ENCODE assay signal across 9 cellular contexts in the genomic region with DNA sequence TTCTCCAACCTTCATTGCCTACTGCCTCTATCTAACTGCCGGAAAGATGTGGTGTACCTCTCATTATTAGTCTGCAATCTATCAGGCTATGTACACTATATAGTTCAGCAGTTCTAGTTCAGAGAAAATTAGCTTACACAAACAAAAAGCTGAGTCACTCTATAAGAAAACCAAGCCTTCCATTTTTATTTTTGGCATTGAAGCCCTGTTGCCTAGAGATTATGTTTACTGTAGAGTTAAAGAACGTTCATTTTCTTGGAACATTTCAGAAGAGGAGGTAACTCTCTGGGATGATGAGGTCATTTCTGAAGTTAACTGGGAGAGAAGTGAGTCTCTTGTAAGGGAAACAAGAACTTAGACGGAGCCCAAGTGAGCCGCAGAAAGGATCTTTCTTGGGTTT.
A peak's percentile ranks its signal among the peaks of the same experiment; 100 is the strongest.
DNase-seq lines count a peak whose midpoint lies in the region; ATAC-seq and TF ChIP-seq lines count a peak whose summit lies in the region.
"Had no signal": no experiment of that assay in that cellular context is flagged by ENCODE, and none has a peak within 500 bp of the region (broad histone marks: within the 10 kb centered on the region; RNA-seq: fewer than 3 reads in every experiment).

No MANE protein-coding gene starts in this region.

- no peaks in the 10 kb centered on the region for H3K9me3 ChIP-seq in mucosa of rectum (ENCODE audit: control insufficient read depth in 2 of 2, low read length in 2 of 2)

- no peaks in the 10 kb centered on the region for H3K9me3 Mint-ChIP-seq in chondrocyte (ENCODE audit: low read depth)
- no peaks in the 10 kb centered on the region for H3K9me3 Mint-ChIP-seq in activated CD4-positive, alpha-beta T cell treated with anti-CD3 and anti-CD28 coated beads, Interleukin-2, amount 10 ng/mL, durations not matched to agents 24 days and 14 days

- H3K36me3 ChIP-seq in BJ (ENCODE audit: control insufficient read depth, insufficient read depth, low read length): no peaks in the 10 kb centered on the region
- H3K36me3 ChIP-seq in mucosa of rectum (ENCODE audit: control insufficient read depth in 2 of 2, insufficient read depth in 2 of 2, low read length in 2 of 2): no peaks in the 10 kb centered on the region

- H3K36me3 Mint-ChIP-seq in chondrocyte (ENCODE audit: low read depth): no peaks in the 10 kb centered on the region
- no peaks in the 10 kb centered on the region for H3K36me3 Mint-ChIP-seq in activated CD4-positive, alpha-beta T cell treated with anti-CD3 and anti-CD28 coated beads, Interleukin-2, amount 10 ng/mL, durations not matched to agents 24 days and 14 days (ENCODE audit: low read depth)

- TF ChIP-seq CTCF in BJ (IDR thresholded peaks at IDR 0.05; ENCODE audit: insufficient read depth, low read depth, low read length) (no peak), chondrocyte (IDR thresholded peaks at IDR 0.05) (no peak)

- CTCF ChIA-PET in BJ (lab: Yijun Ruan, JAX): interaction anchor here (0.6 to 1.3 kb wide), 2 partner anchors 15 to 275 kb away, joined by 3 read pairs; no protein-coding TSS in a partner anchor

- peaks cover 45% of the 10 kb centered on the region for H3K4me1 Mint-ChIP-seq in chondrocyte (ENCODE audit: low read depth)
- H3K4me1 Mint-ChIP-seq in activated CD4-positive, alpha-beta T cell treated with anti-CD3 and anti-CD28 coated beads, Interleukin-2, amount 10 ng/mL, durations not matched to agents 24 days and 14 days: no peaks in the 10 kb centered on the region

- peak overlapping the region; percentile 93 for H3K27ac Mint-ChIP-seq in chondrocyte (ENCODE audit: unreplicated experiment)
- no peak overlapping the region for H3K27ac Mint-ChIP-seq in activated CD4-positive, alpha-beta T cell treated with anti-CD3 and anti-CD28 coated beads, Interleukin-2, amount 10 ng/mL, durations not matched to agents 24 days and 14 days

- peak overlapping the region; percentile 5 to 16 for H3K27ac ChIP-seq in mucosa of rectum (ENCODE audit: low read depth in 2 of 2, low read length in 2 of 2)
- H3K27ac ChIP-seq: HL-60 had no signal

- intact Hi-C loops in activated CD4-positive, alpha-beta T cell treated with anti-CD3 and anti-CD28 coated beads, Interleukin-2, amount 10 ng/mL, durations not matched to agents 24 days and 14 days (cut with micrococcal nuclease): no loop called here

- POLR2A ChIA-PET in BJ (lab: Charles Lee): no interaction called here

- H3K4me3 Mint-ChIP-seq in chondrocyte (ENCODE audit: unreplicated experiment): no peak overlapping the region
- H3K4me3 Mint-ChIP-seq in activated CD4-positive, alpha-beta T cell treated with anti-CD3 and anti-CD28 coated beads, Interleukin-2, amount 10 ng/mL, durations not matched to agents 24 days and 14 days: no peak overlapping the region

- DNase-seq in BJ (ENCODE audit: low read depth) (peak; percentile 41), NCI-H2081 (lab: John Stamatoyannopoulos, UW) (peak; percentile 14 to 64), chondrocyte (ENCODE audit: low spot score) (no peak), GDM1 (lab: John Stamatoyannopoulos, UW) (no peak)
- DNase-seq in activated CD4-positive, alpha-beta T cell treated with anti-CD3 and anti-CD28 coated beads, Interleukin-2, amount 10 ng/mL, durations not matched to agents 24 days and 14 days: no peak

- no peak for ATAC-seq in GM21381 (IDR thresholded peaks at IDR 0.05; ENCODE audit: unreplicated experiment)
- ATAC-seq in GM21529 (IDR thresholded peaks at IDR 0.05; ENCODE audit: unreplicated experiment): no peak

- H3K27me3 ChIP-seq in BJ (ENCODE audit: control insufficient read depth, insufficient read depth, low read length) (no peaks in the 10 kb centered on the region), mucosa of rectum (ENCODE audit: control insufficient read depth in 2 of 2, insufficient read depth in 2 of 2, low read length in 2 of 2) (no peaks in the 10 kb centered on the region)

- H3K4me3 ChIP-seq in BJ (ENCODE audit: low read depth, low read length): no peak overlapping the region
- no peak overlapping the region for H3K4me3 ChIP-seq in mucosa of rectum (ENCODE audit: low read length in 2 of 2)

- H3K4me1 ChIP-seq in mucosa of rectum (ENCODE audit: control insufficient read depth in 2 of 2, insufficient read depth in 2 of 2, low read length in 2 of 2): no peaks in the 10 kb centered on the region

- H3K27me3 Mint-ChIP-seq in chondrocyte (ENCODE audit: low read depth): no peaks in the 10 kb centered on the region
- peaks cover 19% of the 10 kb centered on the region for H3K27me3 Mint-ChIP-seq in activated CD4-positive, alpha-beta T cell treated with anti-CD3 and anti-CD28 coated beads, Interleukin-2, amount 10 ng/mL, durations not matched to agents 24 days and 14 days

- H3K9ac ChIP-seq in mucosa of rectum (ENCODE audit: low read depth in 1 of 2, low read length in 2 of 2): no peak overlapping the region

Comparison
In these comparisons a context has a peak if more than half of its experiments do, and no peak if none do; other contexts are left out.
1. DNase-seq: peak in BJ (single experiment) and NCI-H2081 (2 of 2); none in chondrocyte (single experiment), activated CD4-positive, alpha-beta T cell treated with anti-CD3 and anti-CD28 coated beads, Interleukin-2, amount 10 ng/mL, durations not matched to agents 24 days and 14 days (single experiment) and GDM1 (single experiment).